Comparison of ENCODE assay signal across 7 cellular contexts in genomic region chr1:183612972-183613371, GRCh38. TPM values are rescaled to one million over a fixed set of nuclear protein-coding genes. Genes with fewer than 3 reads are reported as not detected.
"Had no signal": no experiment of that assay in that cellular context is flagged by ENCODE, and none has a peak within 500 bp of the region (broad histone marks: within the 10 kb centered on the region; RNA-seq: fewer than 3 reads in every experiment).

No MANE protein-coding gene starts in this region.

RNA-seq across cellular contexts. Expression of gene APOBEC4, which starts 40.1 kb away (rescaled TPM):
- total RNA-seq: HepG2, HT1080, IMR-90, M059J, OCI-LY7, SK-MEL-5 had no signal
- polyA plus RNA-seq: HepG2, IMR-90, SK-N-SH had no signal
